8 cellular contexts compared by ENCODE assay signal in genomic region chr11:14300661-14301304, GRCh38. TPM values are rescaled to one million over a fixed set of nuclear protein-coding genes. Genes with fewer than 3 reads are reported as not detected.
DNase-seq lines count a peak whose midpoint lies in the region; ATAC-seq and TF ChIP-seq lines count a peak whose summit lies in the region.

No MANE protein-coding gene starts in this region.

- no peaks in the 10 kb centered on the region for H3K36me3 ChIP-seq in right atrium auricular region
- no peaks in the 10 kb centered on the region for H3K36me3 ChIP-seq in sigmoid colon

- ATAC-seq in GM21825 (IDR thresholded peaks at IDR 0.05; ENCODE audit: unreplicated experiment): peak; percentile 73

- peak; percentile 23 for DNase-seq in GM10266 (ENCODE audit: extremely low spot score)
- peak; percentile 71 for DNase-seq in KBM-7
- DNase-seq in SK-MEL-5 (ENCODE audit: low read depth, low spot score): peak; percentile 86
- peak; percentile 45 for DNase-seq in amniotic stem cell (lab: John Stamatoyannopoulos, UW)
- DNase-seq in right atrium auricular region (ENCODE audit: low spot score): peak; percentile 81
- DNase-seq in sigmoid colon: peak; percentile 72
- DNase-seq in NCI-H187 (lab: John Stamatoyannopoulos, UW): no peak

- H3K4me3 ChIP-seq in right atrium auricular region (no peak overlapping the region), sigmoid colon (no peak overlapping the region)

- in situ Hi-C loops in KBM-7 (cut with MboI; ENCODE audit: low pct_unique_long_range_greater_than_20kb, low sequenced_read_pairs): no loop called here
- in situ Hi-C loops in SK-MEL-5 (cut with HindIII; ENCODE audit: low pct_unique_long_range_greater_than_20kb, low sequenced_read_pairs): no loop called here

- H3K4me1 ChIP-seq in right atrium auricular region (peaks cover 0 to 19% of the 10 kb centered on the region in 2 donors), sigmoid colon (peaks cover 0 to 29% (median 15%) of the 10 kb centered on the region in 4 donors)

- 44 to 45% methylated on average over 6 of the region's 6 CpGs for WGBS in sigmoid colon, 2 donors

- peak; percentile 77 for TF ChIP-seq CTCF in GM10266 (IDR thresholded peaks at IDR 0.05; ENCODE audit: control insufficient read depth, insufficient read depth, low read depth, missing control alignments)
- TF ChIP-seq CTCF in right atrium auricular region (IDR thresholded peaks at IDR 0.05): peak; percentile 71 to 84
- peak; percentile 48 to 74 (median 72) for TF ChIP-seq CTCF in sigmoid colon (IDR thresholded peaks at IDR 0.05)

- TF ChIP-seq POLR2A in sigmoid colon (IDR thresholded peaks at IDR 0.05): no peak

- H3K27me3 ChIP-seq in right atrium auricular region (no peaks in the 10 kb centered on the region), sigmoid colon (no peaks in the 10 kb centered on the region)

- no peaks in the 10 kb centered on the region for H3K9me3 ChIP-seq in right atrium auricular region
- no peaks in the 10 kb centered on the region for H3K9me3 ChIP-seq in sigmoid colon

- H3K27ac ChIP-seq in right atrium auricular region (no peak overlapping the region), sigmoid colon (no peak overlapping the region)

- no peak for TF ChIP-seq EP300 in sigmoid colon (IDR thresholded peaks at IDR 0.05)

- intact Hi-C loops in sigmoid colon (cut with DNase I): loop anchor here (2.0 kb wide), 1 partner anchor 154 kb away; no protein-coding TSS in a partner anchor

RNA-seq across cellular contexts. Expression of gene RRAS2, which starts 58.2 kb away (rescaled TPM):
- 32.3 and 37.3 TPM in 2 replicates for total RNA-seq in SK-MEL-5 (2014; rRNA removed; shearing (Covaris generic))
- 20.3 and 22.6 TPM in 2 replicates for polyA plus RNA-seq in SK-MEL-5 (2015; cell fraction: cytosol; rRNA removed)
- 6.4 and 10.2 TPM in 2 replicates for polyA plus RNA-seq in SK-MEL-5 (2015; cell fraction: nucleus; rRNA removed)
- total RNA-seq in right atrium auricular region (10 to 100 TPM; 39.3 to 65.2 TPM), sigmoid colon (10 to 100 TPM; 31.1 to 48.5 (median 40.4) TPM)
- 10 to 100 TPM; 15.5 to 27.3 (median 25.8) TPM for polyA plus RNA-seq in sigmoid colon

Comparison
In these comparisons a context has a peak if more than half of its experiments do, and no peak if none do; other contexts are left out.
1. DNase-seq: peak in GM10266 (single experiment), KBM-7 (single experiment), SK-MEL-5 (single experiment), amniotic stem cell (single experiment), right atrium auricular region (single experiment) and sigmoid colon (single experiment); none in NCI-H187 (0 of 2).
2. Peak in every context shown above with its lines, with median percentiles within 50 percentile points of each other: CTCF ChIP-seq.